ENCODE assay signal across 13 cellular contexts in genomic region chr17:79987187-79987889, GRCh38. TPM values are rescaled to one million over a fixed set of nuclear protein-coding genes. Genes with fewer than 3 reads are reported as not detected.
DNase-seq lines count a peak whose midpoint lies in the region; ATAC-seq and TF ChIP-seq lines count a peak whose summit lies in the region.
"Had no signal": no experiment of that assay in that cellular context is flagged by ENCODE, and none has a peak within 500 bp of the region (broad histone marks: within the 10 kb centered on the region; RNA-seq: fewer than 3 reads in every experiment).

No MANE protein-coding gene starts in this region.

- no peaks in the 10 kb centered on the region for H3K27me3 Mint-ChIP-seq in activated CD4-positive, alpha-beta T cell treated with anti-CD3 and anti-CD28 coated beads for 36 hours

- peak overlapping the region; percentile 82 for H2AFZ ChIP-seq in GM23248
- no peak overlapping the region for H2AFZ ChIP-seq in hepatocyte

- H3K9me3 Mint-ChIP-seq in activated CD4-positive, alpha-beta T cell treated with anti-CD3 and anti-CD28 coated beads for 36 hours (ENCODE audit: low read depth), result no peaks in the 10 kb centered on the region

- peaks cover 13% of the 10 kb centered on the region; the same call in 1 of the 2 replicates for H3F3A ChIP-seq in GM23248 (ENCODE audit: insufficient read depth)

- peaks cover 12% of the 10 kb centered on the region for H3K4me1 Mint-ChIP-seq in activated CD4-positive, alpha-beta T cell treated with anti-CD3 and anti-CD28 coated beads for 36 hours

- WGBS in GM23248 (ENCODE audit: low coverage in 1 of 2, low lambda C conversion rate in 2 of 2, missing lambda C conversion rate in 2 of 2), 2 experiments, result 68 to 72% methylated on average over 16 of the region's 16 CpGs
- 84% methylated on average over 16 of the region's 16 CpGs for WGBS in hepatocyte (ENCODE audit: low lambda C conversion rate, missing lambda C conversion rate)

- H4K20me1 ChIP-seq in GM23248 (ENCODE audit: insufficient read depth) (no peaks in the 10 kb centered on the region), hepatocyte (ENCODE audit: insufficient read depth, poor library complexity, severe bottlenecking) (no peaks in the 10 kb centered on the region)

- H3K4me3 ChIP-seq in GM23248 (peak overlapping the region; percentile 66), SK-N-MC (peak overlapping the region; percentile 25), hepatocyte (no peak overlapping the region), skeletal muscle satellite cell (ENCODE audit: low read length) (no peak overlapping the region)

- H3K9me2 ChIP-seq in GM23248 (ENCODE audit: insufficient read depth), result no peaks in the 10 kb centered on the region
- H3K9me2 ChIP-seq in hepatocyte (replicated peaks; ENCODE audit: insufficient read depth), result no peaks in the 10 kb centered on the region

- peak; percentile 30 for DNase-seq in GM23248
- DNase-seq in SK-N-MC (ENCODE audit: low read depth, low spot score), result no peak
- no peak for DNase-seq in hepatocyte (ENCODE audit: low spot score)
- no peak for DNase-seq in activated CD4-positive, alpha-beta T cell treated with anti-CD3 and anti-CD28 coated beads for 36 hours
- DNase-seq in DMS 273 (lab: John Stamatoyannopoulos, UW; ENCODE audit: unreplicated experiment), result no peak
- DNase-seq in NCI-H1436 (lab: John Stamatoyannopoulos, UW), result no peak
- DNase-seq: head of caudate nucleus; NCI-H1417 treated with DMSO at 0.1 percent for 48 hours; SIG-M5; stimulated activated CD4-positive, alpha-beta T cell treated with anti-CD3 and anti-CD28 coated beads, Interleukin-4, amount 100 ng/mL, for 1 hour; stimulated activated naive CD4-positive, alpha-beta T cell treated with Interleukin-2 at 50 U/mL for 16 hours had no signal

- peaks cover 20% of the 10 kb centered on the region for H3K4me1 ChIP-seq in GM23248 (ENCODE audit: insufficient read depth)
- H3K4me1 ChIP-seq in hepatocyte (ENCODE audit: insufficient read depth), result peaks cover 59% of the 10 kb centered on the region
- H3K4me1 ChIP-seq in skeletal muscle satellite cell (ENCODE audit: control insufficient read depth, insufficient read depth, low read length), result peaks cover 43% of the 10 kb centered on the region

- TF ChIP-seq CTCF in hepatocyte (IDR thresholded peaks at IDR 0.05; ENCODE audit: poor library complexity), result no peak

- H3K27me3 ChIP-seq in GM23248 (replicated peaks; ENCODE audit: insufficient read depth) (no peaks in the 10 kb centered on the region), hepatocyte (no peaks in the 10 kb centered on the region), skeletal muscle satellite cell (ENCODE audit: control insufficient read depth, insufficient read depth, low read length) (no peaks in the 10 kb centered on the region)

- intact Hi-C loops in activated CD4-positive, alpha-beta T cell treated with anti-CD3 and anti-CD28 coated beads for 36 hours (cut with DNase I, micrococcal nuclease), result no loop called here

- no peaks in the 10 kb centered on the region for H3K9me3 ChIP-seq in GM23248 (ENCODE audit: low read depth)
- H3K9me3 ChIP-seq in SK-N-MC (ENCODE audit: low read depth, low read length), result no peaks in the 10 kb centered on the region
- no peaks in the 10 kb centered on the region for H3K9me3 ChIP-seq in hepatocyte (ENCODE audit: low read depth)
- H3K9me3 ChIP-seq in skeletal muscle satellite cell (replicated peaks; ENCODE audit: low read length), result no peaks in the 10 kb centered on the region

- peak overlapping the region; percentile 83 for H3K4me2 ChIP-seq in GM23248 (ENCODE audit: unreplicated experiment)
- H3K4me2 ChIP-seq in hepatocyte, result peak overlapping the region; percentile 47
- H3K4me2 ChIP-seq in skeletal muscle satellite cell (ENCODE audit: low read length), result peak overlapping the region; percentile 84

- H3K79me2 ChIP-seq in GM23248 (ENCODE audit: insufficient read depth) (peaks cover 6% of the 10 kb centered on the region; the same call in 1 of the 2 replicates), hepatocyte (peaks cover 63% of the 10 kb centered on the region)

- H3K36me3 ChIP-seq in GM23248 (ENCODE audit: low read depth) (no peaks in the 10 kb centered on the region), SK-N-MC (ENCODE audit: insufficient read depth, low read length) (no peaks in the 10 kb centered on the region), hepatocyte (replicated peaks; ENCODE audit: insufficient read depth, low read depth) (no peaks in the 10 kb centered on the region), skeletal muscle satellite cell (ENCODE audit: insufficient read depth, low read length) (no peaks in the 10 kb centered on the region)

- H3K27ac ChIP-seq in GM23248 (peak overlapping the region; percentile 90), SK-N-MC (peak overlapping the region; percentile 88), hepatocyte (peak overlapping the region; percentile 89)

- POLR2A ChIA-PET in activated CD4-positive, alpha-beta T cell treated with anti-CD3 and anti-CD28 coated beads for 36 hours (lab: Charles Lee), result no interaction called here

- ATAC-seq in activated CD4-positive, alpha-beta T cell treated with anti-CD3 and anti-CD28 coated beads for 36 hours, result no peak
- no peak for ATAC-seq in GM19395 (IDR thresholded peaks at IDR 0.05; ENCODE audit: unreplicated experiment)

- CTCF ChIA-PET in activated CD4-positive, alpha-beta T cell treated with anti-CD3 and anti-CD28 coated beads for 36 hours (lab: Charles Lee), result no interaction called here

- peak overlapping the region; percentile 80 for H3K9ac ChIP-seq in GM23248
- H3K9ac ChIP-seq in SK-N-MC (ENCODE audit: insufficient read length), result peak overlapping the region; percentile 57
- H3K9ac ChIP-seq in skeletal muscle satellite cell (ENCODE audit: low read depth, low read length), result peak overlapping the region; percentile 51

- no peak overlapping the region for H3K27ac Mint-ChIP-seq in activated CD4-positive, alpha-beta T cell treated with anti-CD3 and anti-CD28 coated beads for 36 hours

- H3K36me3 Mint-ChIP-seq in activated CD4-positive, alpha-beta T cell treated with anti-CD3 and anti-CD28 coated beads for 36 hours (ENCODE audit: low read depth), result peaks cover under 1% of the 10 kb centered on the region

- in situ Hi-C loops in GM23248 (cut with MboI), result no loop called here

- no peak overlapping the region for H3K4me3 Mint-ChIP-seq in activated CD4-positive, alpha-beta T cell treated with anti-CD3 and anti-CD28 coated beads for 36 hours

RNA-seq across cellular contexts. Expression of gene TBC1D16, which starts 48.3 kb away (rescaled TPM):
- total RNA-seq in GM23248 (2014; rRNA removed; shearing (Covaris generic)), result 22.4 and 26.9 TPM in 2 replicates
- polyA plus RNA-seq in GM23248 (2016; fragmentation: Nextera tagmentation; extraction: Ambion mirVana) (8.1 and 9.2 TPM in 2 replicates), hepatocyte (19.5 and 24.5 TPM in 2 replicates)
- 28.8 and 38.1 TPM in 2 replicates for total RNA-seq in hepatocyte
- total RNA-seq in skeletal muscle satellite cell (2012; rRNA removed), result 49.1 and 59.3 TPM in 2 replicates
- total RNA-seq in activated CD4-positive, alpha-beta T cell treated with anti-CD3 and anti-CD28 coated beads for 36 hours, result 10 to 100 TPM in 1 of 2 experiments, 1 to 10 TPM in 1; 8.3 to 10.4 TPM

RNA-seq across cellular contexts. Expression of gene CCDC40, which starts 49.1 kb away (rescaled TPM):
- 2.9 and 3.0 TPM in 2 replicates for total RNA-seq in GM23248 (2014; rRNA removed; shearing (Covaris generic))
- polyA plus RNA-seq in GM23248 (2016; fragmentation: Nextera tagmentation; extraction: Ambion mirVana) (2.3 and 2.4 TPM in 2 replicates), hepatocyte (4.7 and 7.6 TPM in 2 replicates)
- total RNA-seq in hepatocyte, result 2.2 and 3.0 TPM in 2 replicates
- total RNA-seq in skeletal muscle satellite cell (2012; rRNA removed), result 2.0 and 2.8 TPM in 2 replicates
- total RNA-seq in activated CD4-positive, alpha-beta T cell treated with anti-CD3 and anti-CD28 coated beads for 36 hours, result under 1 TPM; 0.56 to 0.57 TPM

Comparison
In these comparisons a context has a peak if more than half of its experiments do, and no peak if none do; other contexts are left out.
1. H3K4me3 ChIP-seq: peak in GM23248 (single experiment) and SK-N-MC (single experiment); none in hepatocyte (single experiment) and skeletal muscle satellite cell (single experiment).
2. Peak in every context shown above with its lines, with median percentiles within 50 percentile points of each other: H3K27ac ChIP-seq, H3K4me2 ChIP-seq and H3K9ac ChIP-seq.